In the genomic region with DNA sequence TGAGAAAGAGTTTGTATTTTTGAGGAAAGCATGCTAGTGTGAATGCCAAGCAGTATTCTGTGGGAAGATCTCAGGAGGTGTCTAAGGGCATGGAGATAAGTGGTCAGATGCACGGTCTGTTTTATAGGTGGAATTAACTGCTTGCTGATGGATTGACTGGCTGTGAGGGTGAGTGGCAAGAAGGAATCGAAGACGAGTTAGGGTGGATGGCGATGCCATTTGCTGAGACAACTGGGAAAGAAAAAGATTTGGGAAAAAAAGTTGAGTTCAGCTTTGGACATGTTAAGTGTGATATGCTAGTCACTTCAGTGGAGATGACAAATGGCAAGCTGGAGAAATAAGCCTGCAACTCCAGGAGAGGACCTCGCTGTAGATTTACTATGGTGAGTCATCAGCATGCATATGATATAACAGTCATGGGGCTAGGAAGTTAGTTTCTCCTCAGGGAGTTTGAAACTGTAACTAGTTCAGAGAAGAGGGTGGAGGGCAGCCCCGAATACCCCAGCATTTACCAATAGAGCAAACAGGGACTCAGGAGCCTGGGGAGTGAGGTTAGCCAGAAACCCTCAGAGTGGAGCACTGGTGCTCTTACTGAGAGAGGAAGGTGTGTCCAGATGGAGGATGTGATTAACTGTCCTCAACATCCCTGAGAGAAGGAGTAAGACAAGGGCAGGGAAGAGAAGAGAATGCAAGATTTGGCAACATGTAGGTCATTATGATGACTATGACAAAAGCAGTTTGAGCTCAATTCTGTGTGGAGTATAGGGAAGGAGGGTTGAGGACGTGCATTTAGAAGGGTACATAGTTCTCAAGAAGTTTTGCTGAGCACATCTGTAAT, we compare ENCODE assay signal across 12 cellular contexts. TPM values are rescaled to one million over a fixed set of nuclear protein-coding genes. Genes with fewer than 3 reads are reported as not detected.
DNase-seq lines count a peak whose midpoint lies in the region; ATAC-seq and TF ChIP-seq lines count a peak whose summit lies in the region.
"Had no signal": no experiment of that assay in that cellular context is flagged by ENCODE, and none has a peak within 500 bp of the region (broad histone marks: within the 10 kb centered on the region; RNA-seq: fewer than 3 reads in every experiment).

No MANE protein-coding gene starts in this region.

- peak overlapping the region; percentile 94 for H3K4me3 Mint-ChIP-seq in activated T-helper 17 cell treated with anti-CD3 and anti-CD28 coated beads, Interleukin-2, amount 50 U/mL, for 72 hours
- H3K4me3 Mint-ChIP-seq in natural killer cell treated with Interleukin-12 subunit alpha and Interleukin-12 subunit beta and Interleukin-15 and Interleukin-18, amount 100 ng/mL, for 72 hours: peak overlapping the region; percentile 43
- H3K4me3 Mint-ChIP-seq: activated naive CD4-positive, alpha-beta T cell treated with anti-CD3 and anti-CD28 coated beads, Interleukin-2, amount 50 U/mL, for 24 hours; WTC11 had no signal

- peak overlapping the region; percentile 77 for H3K27ac Mint-ChIP-seq in activated T-helper 17 cell treated with anti-CD3 and anti-CD28 coated beads, Interleukin-2, amount 50 U/mL, for 72 hours
- H3K27ac Mint-ChIP-seq in natural killer cell treated with Interleukin-12 subunit alpha and Interleukin-12 subunit beta and Interleukin-15 and Interleukin-18, amount 100 ng/mL, for 72 hours: peak overlapping the region; percentile 3 to 8
- H3K27ac Mint-ChIP-seq: activated naive CD4-positive, alpha-beta T cell treated with anti-CD3 and anti-CD28 coated beads, Interleukin-2, amount 50 U/mL, for 24 hours; WTC11 had no signal

- TF ChIP-seq CTCF in esophagus muscularis mucosa (IDR thresholded peaks at IDR 0.05): no peak

- 75% methylated on average over 7 of the region's 7 CpGs for WGBS in esophagus muscularis mucosa

- DNase-seq in DMS53 (lab: John Stamatoyannopoulos, UW) (peak; percentile 56), M059J (ENCODE audit: low read depth) (peak; percentile 63), NCI-H1694 treated with DMSO at 0.1 percent for 48 hours (lab: John Stamatoyannopoulos, UW) (no peak), esophagus muscularis mucosa (ENCODE audit: extremely low spot score) (no peak)
- DNase-seq in natural killer cell treated with Interleukin-12 subunit alpha and Interleukin-12 subunit beta and Interleukin-15 and Interleukin-18, amount 100 ng/mL, for 72 hours (ENCODE audit: low spot score): no peak
- DNase-seq: Karpas-422, testis had no signal

- H3K4me1 Mint-ChIP-seq in activated T-helper 17 cell treated with anti-CD3 and anti-CD28 coated beads, Interleukin-2, amount 50 U/mL, for 72 hours: peaks cover 27% of the 10 kb centered on the region
- H3K4me1 Mint-ChIP-seq in natural killer cell treated with Interleukin-12 subunit alpha and Interleukin-12 subunit beta and Interleukin-15 and Interleukin-18, amount 100 ng/mL, for 72 hours (ENCODE audit: low read depth in 2 of 2): peaks cover 26 to 27% of the 10 kb centered on the region in 2 donors

- peaks cover 28% of the 10 kb centered on the region for H3K36me3 Mint-ChIP-seq in activated T-helper 17 cell treated with anti-CD3 and anti-CD28 coated beads, Interleukin-2, amount 50 U/mL, for 72 hours (ENCODE audit: low read depth)
- H3K36me3 Mint-ChIP-seq in natural killer cell treated with Interleukin-12 subunit alpha and Interleukin-12 subunit beta and Interleukin-15 and Interleukin-18, amount 100 ng/mL, for 72 hours: peaks cover 7% of the 10 kb centered on the region
- H3K36me3 Mint-ChIP-seq: WTC11 had no signal

- H3K27me3 Mint-ChIP-seq in activated T-helper 17 cell treated with anti-CD3 and anti-CD28 coated beads, Interleukin-2, amount 50 U/mL, for 72 hours: peaks cover 4% of the 10 kb centered on the region
- H3K27me3 Mint-ChIP-seq in natural killer cell treated with Interleukin-12 subunit alpha and Interleukin-12 subunit beta and Interleukin-15 and Interleukin-18, amount 100 ng/mL, for 72 hours: peaks cover 22 to 45% of the 10 kb centered on the region in 2 donors
- H3K27me3 Mint-ChIP-seq: activated naive CD4-positive, alpha-beta T cell treated with anti-CD3 and anti-CD28 coated beads, Interleukin-2, amount 50 U/mL, for 24 hours had no signal

- intact Hi-C loops in esophagus muscularis mucosa (cut with DNase I): no loop called here

- no peak for TF ChIP-seq POLR2A in esophagus muscularis mucosa (IDR thresholded peaks at IDR 0.05; ENCODE audit: low read depth)

- no peak overlapping the region for H3K4me3 ChIP-seq in esophagus muscularis mucosa
- H3K4me3 ChIP-seq: testis had no signal

- no peaks in the 10 kb centered on the region for H3K9me3 Mint-ChIP-seq in activated T-helper 17 cell treated with anti-CD3 and anti-CD28 coated beads, Interleukin-2, amount 50 U/mL, for 72 hours
- no peaks in the 10 kb centered on the region for H3K9me3 Mint-ChIP-seq in natural killer cell treated with Interleukin-12 subunit alpha and Interleukin-12 subunit beta and Interleukin-15 and Interleukin-18, amount 100 ng/mL, for 72 hours
- H3K9me3 Mint-ChIP-seq: activated naive CD4-positive, alpha-beta T cell treated with anti-CD3 and anti-CD28 coated beads, Interleukin-2, amount 50 U/mL, for 24 hours had no signal

- ATAC-seq in activated T-helper 17 cell treated with anti-CD3 and anti-CD28 coated beads, Interleukin-2, amount 50 U/mL, for 72 hours (replicated peaks): peak; percentile 11
- no peak for ATAC-seq in natural killer cell treated with Interleukin-12 subunit alpha and Interleukin-12 subunit beta and Interleukin-15 and Interleukin-18, amount 100 ng/mL, for 72 hours
- no peak for ATAC-seq in GM21723 (IDR thresholded peaks at IDR 0.05; ENCODE audit: unreplicated experiment)
- no peak for ATAC-seq in HG02588 (IDR thresholded peaks at IDR 0.05; ENCODE audit: unreplicated experiment)
- ATAC-seq: WTC11 had no signal

- H3K36me3 ChIP-seq in esophagus muscularis mucosa: no peaks in the 10 kb centered on the region

- H3K27ac ChIP-seq in esophagus muscularis mucosa (replicated peaks in 1 of 4): no peak overlapping the region
- H3K27ac ChIP-seq: testis had no signal

- no peak for TF ChIP-seq EP300 in esophagus muscularis mucosa (IDR thresholded peaks at IDR 0.05)

- peaks cover 13 to 36% (median 35%) of the 10 kb centered on the region in 4 donors for H3K4me1 ChIP-seq in esophagus muscularis mucosa

- no peaks in the 10 kb centered on the region for H3K9me3 ChIP-seq in esophagus muscularis mucosa
- H3K9me3 ChIP-seq: testis had no signal

- peaks cover 0 to 10% (median 0%) of the 10 kb centered on the region in 4 donors for H3K27me3 ChIP-seq in esophagus muscularis mucosa
- H3K27me3 ChIP-seq: testis had no signal

RNA-seq across cellular contexts. Expression of gene HK2, which starts 2.0 kb away (rescaled TPM):
- total RNA-seq in M059J (2014; rRNA removed; shearing (Covaris generic)): 14.2 and 23.1 TPM in 2 replicates
- total RNA-seq in activated T-helper 17 cell treated with anti-CD3 and anti-CD28 coated beads, Interleukin-2, amount 50 U/mL, for 72 hours: 10 to 100 TPM; 71.6 to 73.8 TPM
- 10 to 100 TPM; 71.3 to 78.1 TPM for total RNA-seq in natural killer cell treated with Interleukin-12 subunit alpha and Interleukin-12 subunit beta and Interleukin-15 and Interleukin-18, amount 100 ng/mL, for 72 hours
- total RNA-seq in esophagus muscularis mucosa: 1 to 10 TPM in 3 of 4 donors, under 1 TPM in 1; 0.97 to 5.3 (median 3.0) TPM

Comparison
In these comparisons a context has a peak if more than half of its experiments do, and no peak if none do; other contexts are left out.
1. DNase-seq: peak in DMS53 (single experiment) and M059J (single experiment); none in natural killer cell treated with Interleukin-12 subunit alpha and Interleukin-12 subunit beta and Interleukin-15 and Interleukin-18, amount 100 ng/mL, for 72 hours (single experiment), NCI-H1694 treated with DMSO at 0.1 percent for 48 hours (single experiment) and esophagus muscularis mucosa (single experiment).